ENCODE assay signal across 18 cellular contexts in genomic region chr18:2976733-2977132, GRCh38. TPM values are rescaled to one million over a fixed set of nuclear protein-coding genes. Genes with fewer than 3 reads are reported as not detected.
A peak's percentile ranks its signal among the peaks of the same experiment; 100 is the strongest.
DNase-seq lines count a peak whose midpoint lies in the region; ATAC-seq and TF ChIP-seq lines count a peak whose summit lies in the region.
"Had no signal": no experiment of that assay in that cellular context is flagged by ENCODE, and none has a peak within 500 bp of the region (broad histone marks: within the 10 kb centered on the region; RNA-seq: fewer than 3 reads in every experiment).

No MANE protein-coding gene starts in this region.

- no peaks in the 10 kb centered on the region for H3K27me3 ChIP-seq in left ventricle myocardium inferior (ENCODE audit: low read depth)
- no peaks in the 10 kb centered on the region for H3K27me3 ChIP-seq in naive thymus-derived CD4-positive, alpha-beta T cell (ENCODE audit: control insufficient read depth in 2 of 2, insufficient read depth in 2 of 2, low read length in 2 of 2)
- H3K27me3 ChIP-seq in uterus, result no peaks in the 10 kb centered on the region

- peaks cover 17% of the 10 kb centered on the region for H3K36me3 Mint-ChIP-seq in activated naive CD8-positive, alpha-beta T cell
- H3K36me3 Mint-ChIP-seq in naive thymus-derived CD4-positive, alpha-beta T cell, result peaks cover 0 to 45% (median 20%) of the 10 kb centered on the region in 5 donors

- intact Hi-C loops in left ventricle myocardium inferior (cut with micrococcal nuclease) (no loop called here), cardiac septum (cut with DNase I) (loop anchor here (10.0 kb wide), 1 partner anchor 478 kb away; the partner anchor contains the start of gene TGIF1), uterus (cut with DNase I; ENCODE audit: low total_unique reads) (no loop called here)
- intact Hi-C loops in naive thymus-derived CD4-positive, alpha-beta T cell (cut with micrococcal nuclease), result no loop called here

- H3K27ac ChIP-seq in left ventricle myocardium inferior (replicated peaks) (peak overlapping the region; percentile 73), uterus (peak overlapping the region; percentile 74 to 93)
- peak overlapping the region; percentile 76 for H3K27ac ChIP-seq in naive thymus-derived CD4-positive, alpha-beta T cell (ENCODE audit: low read depth, low read length)
- H3K27ac ChIP-seq: HL-60, WERI-Rb-1 had no signal

- CTCF ChIA-PET in naive thymus-derived CD4-positive, alpha-beta T cell (lab: Charles Lee), result interaction anchor here (0.6 to 4.7 kb wide), 5 partner anchors 9 to 471 kb away, joined by 3 to 27 read pairs (median 5); no protein-coding TSS in a partner anchor

- no peak for ATAC-seq in naive thymus-derived CD4-positive, alpha-beta T cell
- ATAC-seq in GM18867 (IDR thresholded peaks at IDR 0.05; ENCODE audit: unreplicated experiment) (no peak), GM18511 (IDR thresholded peaks at IDR 0.05; ENCODE audit: unreplicated experiment) (no peak)

- no peaks in the 10 kb centered on the region for H3K9me3 Mint-ChIP-seq in activated naive CD8-positive, alpha-beta T cell (ENCODE audit: low read depth)
- no peaks in the 10 kb centered on the region for H3K9me3 Mint-ChIP-seq in naive thymus-derived CD4-positive, alpha-beta T cell
- H3K9me3 Mint-ChIP-seq: CD14-positive monocyte; dendritic cell treated with granulocyte-macrophage colony-stimulating factor and Interleukin-4, amounts not matched to agents 40 ng/mL and 50 ng/mL, for 4 days; neural crest cell had no signal

- H3K27me3 Mint-ChIP-seq in activated naive CD8-positive, alpha-beta T cell, result no peaks in the 10 kb centered on the region
- H3K27me3 Mint-ChIP-seq in naive thymus-derived CD4-positive, alpha-beta T cell, result no peaks in the 10 kb centered on the region
- H3K27me3 Mint-ChIP-seq: dendritic cell treated with granulocyte-macrophage colony-stimulating factor and Interleukin-4, amounts not matched to agents 40 ng/mL and 50 ng/mL, for 4 days had no signal

- H3K4me3 Mint-ChIP-seq in activated naive CD8-positive, alpha-beta T cell, result peak overlapping the region; percentile 71
- H3K4me3 Mint-ChIP-seq in naive thymus-derived CD4-positive, alpha-beta T cell, result peak overlapping the region; percentile 22 to 91 (median 65)
- H3K4me3 Mint-ChIP-seq: CD14-positive monocyte; dendritic cell treated with granulocyte-macrophage colony-stimulating factor and Interleukin-4, amounts not matched to agents 40 ng/mL and 50 ng/mL, for 4 days; neural crest cell had no signal

- H3K9me3 ChIP-seq in left ventricle myocardium inferior (replicated peaks) (no peaks in the 10 kb centered on the region), uterus (no peaks in the 10 kb centered on the region)
- no peaks in the 10 kb centered on the region for H3K9me3 ChIP-seq in naive thymus-derived CD4-positive, alpha-beta T cell (ENCODE audit: control insufficient read depth in 2 of 3, low read length in 3 of 3)

- H3K27ac Mint-ChIP-seq in activated naive CD8-positive, alpha-beta T cell, result peak overlapping the region; percentile 93
- peak overlapping the region; percentile 51 to 98 (median 93) for H3K27ac Mint-ChIP-seq in naive thymus-derived CD4-positive, alpha-beta T cell
- H3K27ac Mint-ChIP-seq: dendritic cell treated with granulocyte-macrophage colony-stimulating factor and Interleukin-4, amounts not matched to agents 40 ng/mL and 50 ng/mL, for 4 days had no signal

- peaks cover 88% of the 10 kb centered on the region for H3K4me1 ChIP-seq in left ventricle myocardium inferior
- H3K4me1 ChIP-seq in naive thymus-derived CD4-positive, alpha-beta T cell (ENCODE audit: control insufficient read depth in 2 of 2, insufficient read depth in 2 of 2, low read length in 2 of 2), result peaks cover 58 to 64% of the 10 kb centered on the region in 2 donors
- peaks cover 3 to 5% of the 10 kb centered on the region in 2 donors for H3K4me1 ChIP-seq in uterus

- POLR2A ChIA-PET in naive thymus-derived CD4-positive, alpha-beta T cell (lab: Charles Lee), result interaction anchor here (0.7 to 14.4 kb wide), 6 partner anchors 9 to 285 kb away, joined by 3 to 335 read pairs (median 54); partner anchors contain the start of gene MYL12B

- H3K4me3 ChIP-seq in left ventricle myocardium inferior (no peak overlapping the region), uterus (no peak overlapping the region)
- H3K4me3 ChIP-seq in naive thymus-derived CD4-positive, alpha-beta T cell (ENCODE audit: low read length), result no peak overlapping the region
- H3K4me3 ChIP-seq: smooth muscle cell had no signal

- DNase-seq in left ventricle myocardium inferior (no peak), cardiac septum (ENCODE audit: low spot score) (no peak), uterus (no peak), A172 (ENCODE audit: low spot score) (no peak)
- DNase-seq in naive thymus-derived CD4-positive, alpha-beta T cell, result no peak
- DNase-seq: foreskin fibroblast, islet precursor cell, NCI-H2227 treated with DMSO at 0.1 percent for 48 hours, RPMI8226, WERI-Rb-1 had no signal

- H3K36me3 ChIP-seq in left ventricle myocardium inferior (no peaks in the 10 kb centered on the region), uterus (no peaks in the 10 kb centered on the region)
- H3K36me3 ChIP-seq in naive thymus-derived CD4-positive, alpha-beta T cell (ENCODE audit: control insufficient read depth in 2 of 3, insufficient read depth in 3 of 3, low read length in 3 of 3), result no peaks in the 10 kb centered on the region
- H3K36me3 ChIP-seq: WERI-Rb-1 had no signal

- no peak for TF ChIP-seq POLR2A in uterus (IDR thresholded peaks at IDR 0.05)

- H3K4me1 Mint-ChIP-seq in activated naive CD8-positive, alpha-beta T cell (ENCODE audit: low read depth), result peaks cover 90% of the 10 kb centered on the region
- peaks cover 62 to 91% (median 82%) of the 10 kb centered on the region in 7 donors for H3K4me1 Mint-ChIP-seq in naive thymus-derived CD4-positive, alpha-beta T cell

- TF ChIP-seq CTCF in left ventricle myocardium inferior (IDR thresholded peaks at IDR 0.05; ENCODE audit: borderline replicate concordance) (no peak), uterus (IDR thresholded peaks at IDR 0.05) (no peak)

RNA-seq across cellular contexts. Expression of gene LPIN2, which starts 36.2 kb away (rescaled TPM):
- total RNA-seq in left ventricle myocardium inferior (8.2 TPM), cardiac septum (9.3 TPM), uterus (10 to 100 TPM in 3 of 4 donors, 1 to 10 TPM in 1; 7.4 to 53.0 (median 29.5) TPM)
- 100 to 1,000 TPM in 1 of 5 experiments, 10 to 100 TPM in 4; 58.8 to 133 (median 73.6) TPM for total RNA-seq in naive thymus-derived CD4-positive, alpha-beta T cell
- polyA plus RNA-seq in naive thymus-derived CD4-positive, alpha-beta T cell, result 10 to 100 TPM; 63.7 to 73.1 TPM
- 22.4 and 26.1 TPM in 2 replicates for total RNA-seq in A172 (2014; rRNA removed; shearing (Covaris generic))
